9 cellular contexts compared by ENCODE assay signal in genomic region chr7:26397786-26398435, GRCh38.
DNase-seq lines count a peak whose midpoint lies in the region; ATAC-seq and TF ChIP-seq lines count a peak whose summit lies in the region.
"Had no signal": no experiment of that assay in that cellular context is flagged by ENCODE, and none has a peak within 500 bp of the region (broad histone marks: within the 10 kb centered on the region; RNA-seq: fewer than 3 reads in every experiment).

No MANE protein-coding gene starts in this region.

- no peaks in the 10 kb centered on the region for H3K9me3 Mint-ChIP-seq in activated T-cell treated with anti-CD3 and anti-CD28 coated beads, Interleukin-2, amount 50 U/mL, for 4 hours

- H4K8ac ChIP-seq in trophoblast cell (ENCODE audit: low read depth, low read length), result peak overlapping the region; percentile 70

- peak overlapping the region; percentile 19 for H4K12ac ChIP-seq in trophoblast cell (ENCODE audit: low read depth, low read length)

- intact Hi-C loops in heart left ventricle (cut with DNase I), result no loop called here

- no peaks in the 10 kb centered on the region for H3K79me2 ChIP-seq in Karpas-422 (ENCODE audit: low read length)
- H3K79me2 ChIP-seq in trophoblast cell (ENCODE audit: control insufficient read depth, insufficient read depth, low read length, poor library complexity), result no peaks in the 10 kb centered on the region

- no peak overlapping the region for H2AK5ac ChIP-seq in trophoblast cell (ENCODE audit: low read length)

- H3K27me3 ChIP-seq in Karpas-422 (ENCODE audit: low read length) (no peaks in the 10 kb centered on the region), heart left ventricle (peaks cover 0 to 15% (median 4%) of the 10 kb centered on the region in 9 donors), trophoblast cell (ENCODE audit: insufficient read depth, low read length) (no peaks in the 10 kb centered on the region)

- H3K4ac ChIP-seq in trophoblast cell (ENCODE audit: low read depth, low read length), result no peak overlapping the region

- no peaks in the 10 kb centered on the region for H3K9me2 ChIP-seq in Karpas-422 (replicated peaks; ENCODE audit: insufficient read depth, low read length)

- H3K14ac ChIP-seq in trophoblast cell (ENCODE audit: low read length), result peak overlapping the region; percentile 18

- H3K4me3 ChIP-seq in Karpas-422 (ENCODE audit: low read length), result peak overlapping the region; percentile 71
- H3K4me3 ChIP-seq in heart left ventricle, result peak overlapping the region; percentile 59 to 74 (median 64)
- H3K4me3 ChIP-seq in trophoblast cell (ENCODE audit: low read depth, low read length), result peak overlapping the region; percentile 76

- no peaks in the 10 kb centered on the region for H3K36me3 ChIP-seq in Karpas-422 (ENCODE audit: insufficient read depth, low read length)
- H3K36me3 ChIP-seq in heart left ventricle, result no peaks in the 10 kb centered on the region
- no peaks in the 10 kb centered on the region for H3K36me3 ChIP-seq in trophoblast cell (ENCODE audit: control insufficient read depth in 1 of 2, insufficient read depth in 2 of 2, low read length in 2 of 2)

- H3K9me3 ChIP-seq in Karpas-422 (ENCODE audit: low read length) (no peaks in the 10 kb centered on the region), heart left ventricle (no peaks in the 10 kb centered on the region), trophoblast cell (ENCODE audit: insufficient read depth, low read depth, low read length) (no peaks in the 10 kb centered on the region)

- H2BK120ac ChIP-seq in trophoblast cell (ENCODE audit: insufficient read depth, low read length, poor library complexity), result no peak overlapping the region

- H4K20me1 ChIP-seq in Karpas-422 (ENCODE audit: insufficient read depth, low read depth, low read length), result no peaks in the 10 kb centered on the region

- H3K27me3 Mint-ChIP-seq in activated T-cell treated with anti-CD3 and anti-CD28 coated beads, Interleukin-2, amount 50 U/mL, for 4 hours (ENCODE audit: low read depth), result peaks cover 55% of the 10 kb centered on the region

- DNase-seq in NCI-H1417 (lab: John Stamatoyannopoulos, UW) (peak in 2 of 3 experiments; percentile 92 to 95), NCI-H1417 treated with DMSO at 0.1 percent for 48 hours (lab: John Stamatoyannopoulos, UW) (no peak), Karpas-422 (peak; percentile 51), heart left ventricle (peak in 4 of 5 donors; percentile 23 to 71 (median 45)), trophoblast cell (no peak), NCI-H345 (lab: John Stamatoyannopoulos, UW) (no peak)
- DNase-seq in activated T-cell treated with anti-CD3 and anti-CD28 coated beads, Interleukin-2, amount 50 U/mL, for 4 hours, result no peak

- H3K4me1 ChIP-seq in Karpas-422 (ENCODE audit: low read length), result peaks cover 23% of the 10 kb centered on the region
- H3K4me1 ChIP-seq in heart left ventricle, result peaks cover 0 to 19% (median 10%) of the 10 kb centered on the region in 12 donors
- peaks cover 0 to 7% of the 10 kb centered on the region in 2 experiments for H3K4me1 ChIP-seq in trophoblast cell (ENCODE audit: control insufficient read depth in 1 of 2, insufficient read depth in 2 of 2, low read length in 2 of 2)

- H3K4me1 Mint-ChIP-seq in activated T-cell treated with anti-CD3 and anti-CD28 coated beads, Interleukin-2, amount 50 U/mL, for 4 hours (ENCODE audit: low read depth), result peaks cover 11% of the 10 kb centered on the region

- H2BK12ac ChIP-seq in trophoblast cell (ENCODE audit: low read length), result no peak overlapping the region

- H3K4me2 ChIP-seq in Karpas-422 (ENCODE audit: low read depth, low read length, poor library complexity, severe bottlenecking), result peak overlapping the region; percentile 99
- peak overlapping the region; percentile 88 for H3K4me2 ChIP-seq in trophoblast cell (ENCODE audit: low read length)

- H3K23ac ChIP-seq in trophoblast cell (ENCODE audit: low read length), result no peak overlapping the region

- WGBS in heart left ventricle, 4 donors, result 3 to 4% (median 4%) methylated on average over 33 to 38 of the region's 38 CpGs
- no CpG with 5 or more reads among the region's 38 CpGs for WGBS in trophoblast cell (ENCODE audit: extremely low coverage, insufficient coverage, insufficient read length)

- no peaks in the 10 kb centered on the region for H3K36me3 Mint-ChIP-seq in activated T-cell treated with anti-CD3 and anti-CD28 coated beads, Interleukin-2, amount 50 U/mL, for 4 hours (ENCODE audit: insufficient read depth)

- no peak overlapping the region for H2BK5ac ChIP-seq in trophoblast cell (ENCODE audit: low read depth, low read length, poor library complexity)

- H2AFZ ChIP-seq in Karpas-422 (ENCODE audit: low read length) (peak overlapping the region; percentile 97), trophoblast cell (ENCODE audit: insufficient read depth, low read length, poor library complexity) (peak overlapping the region; percentile 84)

- no peak for TF ChIP-seq POLR2A in heart left ventricle (IDR thresholded peaks at IDR 0.05)

- H3K9ac ChIP-seq in Karpas-422 (ENCODE audit: low read length) (peak overlapping the region; percentile 67), trophoblast cell (ENCODE audit: low read length) (no peak overlapping the region)

- H3K18ac ChIP-seq in trophoblast cell (ENCODE audit: low read length), result no peak overlapping the region

- ATAC-seq in GM21529 (IDR thresholded peaks at IDR 0.05; ENCODE audit: unreplicated experiment), result peak; percentile 26
- peak; percentile 50 to 52 for ATAC-seq in activated T-cell treated with anti-CD3 and anti-CD28 coated beads, Interleukin-2, amount 50 U/mL, for 4 hours
- peak; percentile 26 to 72 (median 62) for ATAC-seq in heart left ventricle

- H3K4me3 Mint-ChIP-seq in activated T-cell treated with anti-CD3 and anti-CD28 coated beads, Interleukin-2, amount 50 U/mL, for 4 hours, result peak overlapping the region; percentile 75

- no peaks in the 10 kb centered on the region for H3K79me1 ChIP-seq in trophoblast cell (ENCODE audit: low read length)

- H3K27ac ChIP-seq in Karpas-422 (ENCODE audit: low read length), result peak overlapping the region; percentile 71; the same call in 1 of the 2 replicates
- peak overlapping the region in 11 of 12 donors; percentile 5 to 81 (median 66) for H3K27ac ChIP-seq in heart left ventricle
- H3K27ac ChIP-seq in trophoblast cell (ENCODE audit: low read depth, low read length), result no peak overlapping the region
- H3K27ac ChIP-seq: epithelial cell of prostate had no signal

- H4K91ac ChIP-seq in trophoblast cell (ENCODE audit: low read depth, low read length), result no peak overlapping the region

- no peak for TF ChIP-seq CTCF in heart left ventricle (IDR thresholded peaks at IDR 0.05)

Comparison
In these comparisons a context has a peak if more than half of its experiments do, and no peak if none do; other contexts are left out.
1. DNase-seq: peak in NCI-H1417 (2 of 3), Karpas-422 (single experiment) and heart left ventricle (4 of 5); none in NCI-H1417 treated with DMSO at 0.1 percent for 48 hours (single experiment), activated T-cell treated with anti-CD3 and anti-CD28 coated beads, Interleukin-2, amount 50 U/mL, for 4 hours (single experiment), trophoblast cell (0 of 2) and NCI-H345 (single experiment).
2. Peak in every context shown above with its lines, with median percentiles within 50 percentile points of each other: ATAC-seq and H3K4me3 ChIP-seq.